Comparison of ENCODE assay signal across 8 cellular contexts in the genomic region with DNA sequence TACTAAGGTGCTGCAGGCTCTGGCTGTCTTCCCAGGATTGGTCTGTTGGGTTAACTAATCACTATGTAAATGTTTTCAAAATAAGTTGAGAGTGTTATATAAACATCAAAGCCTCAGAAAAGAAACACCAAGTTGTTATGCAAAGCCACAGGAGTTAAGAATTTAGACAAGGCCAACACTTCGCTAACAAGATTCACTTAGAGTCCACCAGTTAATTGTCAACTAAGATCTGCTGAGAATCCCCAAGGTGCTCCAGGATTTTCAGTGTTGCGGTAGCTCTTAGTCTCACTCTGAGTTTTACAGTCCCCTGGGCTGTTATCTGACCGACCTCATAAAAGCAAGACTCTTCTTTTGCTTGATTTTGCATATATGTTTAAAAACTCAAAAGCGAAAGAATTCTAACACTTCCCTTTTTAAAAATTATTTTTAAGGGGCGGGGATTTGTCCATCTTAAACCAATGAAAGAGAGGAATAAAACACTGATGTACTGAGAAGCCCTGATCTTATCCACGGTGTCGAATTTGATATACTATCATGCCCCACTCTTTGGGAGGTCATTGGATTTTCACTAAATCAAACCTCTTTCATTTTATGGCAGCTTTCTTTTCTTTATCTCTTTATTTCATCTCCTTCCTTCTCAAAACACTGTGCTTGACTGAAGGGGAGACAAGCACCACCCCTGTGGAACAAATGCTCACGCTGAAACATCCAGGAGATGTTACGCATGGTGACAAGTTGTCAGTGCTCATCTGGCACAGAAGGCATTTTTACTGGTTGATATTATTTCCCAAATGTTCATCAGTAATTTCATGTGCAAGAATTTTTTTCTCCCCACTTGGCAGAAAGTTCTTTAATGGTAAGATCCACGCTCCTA. TPM values are rescaled to one million over a fixed set of nuclear protein-coding genes. Genes with fewer than 3 reads are reported as not detected.
DNase-seq lines count a peak whose midpoint lies in the region; ATAC-seq, FAIRE-seq and TF ChIP-seq lines count a peak whose summit lies in the region.

No MANE protein-coding gene starts in this region.

- H3K4me3 ChIP-seq in pancreas = no peak overlapping the region

- H3K4me3 Mint-ChIP-seq in activated naive CD4-positive, alpha-beta T cell treated with anti-CD3 and anti-CD28 coated beads for 36 hours = peak overlapping the region; percentile 59
- H3K4me3 Mint-ChIP-seq in activated T-helper 2 cell treated with anti-CD3 and anti-CD28 coated beads, Interferon-gamma antibody, Interleukin-2, Interleukin-4, amounts not matched to agents 10 μg/mL and 5 μg/mL and 100 μg/mL, durations not matched to agents 14 hours and 24 hours and 36 hours (ENCODE audit: low read depth) = peak overlapping the region; percentile 69

- DNase-seq in activated naive CD4-positive, alpha-beta T cell treated with anti-CD3 and anti-CD28 coated beads for 36 hours = no peak
- no peak for DNase-seq in activated naive CD4-positive, alpha-beta T cell (lab: John Stamatoyannopoulos, UW)
- no peak for DNase-seq in activated T-helper 2 cell treated with anti-CD3 and anti-CD28 coated beads, Interferon-gamma antibody, Interleukin-2, Interleukin-4, amounts not matched to agents 10 μg/mL and 5 μg/mL and 100 μg/mL, durations not matched to agents 14 hours and 24 hours and 36 hours (ENCODE audit: low spot score)
- DNase-seq in pancreas (peak in 3 of 6 donors; percentile 26 to 42 (median 35)), hypothalamus (lab: John Stamatoyannopoulos, UW) (no peak), NCI-H524 (lab: John Stamatoyannopoulos, UW) (no peak), HTR-8/SVneo (ENCODE audit: insufficient read length, low spot score) (no peak)

- WGBS in pancreas, 2 donors = 56 to 62% methylated on average over 10 of the region's 10 CpGs

- H3K4me1 Mint-ChIP-seq in activated naive CD4-positive, alpha-beta T cell treated with anti-CD3 and anti-CD28 coated beads for 36 hours (ENCODE audit: low read depth) = peaks cover 90% of the 10 kb centered on the region
- peaks cover 72% of the 10 kb centered on the region for H3K4me1 Mint-ChIP-seq in activated T-helper 2 cell treated with anti-CD3 and anti-CD28 coated beads, Interferon-gamma antibody, Interleukin-2, Interleukin-4, amounts not matched to agents 10 μg/mL and 5 μg/mL and 100 μg/mL, durations not matched to agents 14 hours and 24 hours and 36 hours (ENCODE audit: low read depth)

- H3K9me3 Mint-ChIP-seq in activated naive CD4-positive, alpha-beta T cell treated with anti-CD3 and anti-CD28 coated beads for 36 hours = peaks cover 2% of the 10 kb centered on the region
- H3K9me3 Mint-ChIP-seq in activated T-helper 2 cell treated with anti-CD3 and anti-CD28 coated beads, Interferon-gamma antibody, Interleukin-2, Interleukin-4, amounts not matched to agents 10 μg/mL and 5 μg/mL and 100 μg/mL, durations not matched to agents 14 hours and 24 hours and 36 hours = no peaks in the 10 kb centered on the region

- ATAC-seq in HG02970 (IDR thresholded peaks at IDR 0.05; ENCODE audit: low FRiP score, unreplicated experiment) (peak; percentile 66), pancreas (peak; percentile 68 to 87 (median 78))

- H3K27ac ChIP-seq in pancreas = peak overlapping the region in 2 of 4 donors; percentile 25 to 45

- no peak for TF ChIP-seq CTCF in pancreas (IDR thresholded peaks at IDR 0.05)

- no peak for FAIRE-seq in pancreas (lab: Jason Lieb, UNC)
- no peak for FAIRE-seq in HTR-8/SVneo (lab: Jason Lieb, UNC)

- CTCF ChIA-PET in activated naive CD4-positive, alpha-beta T cell treated with anti-CD3 and anti-CD28 coated beads for 36 hours (lab: Charles Lee) = interaction anchor here (0.8 to 3.4 kb wide), 6 partner anchors 10 to 50 kb away, joined by 3 to 18 read pairs (median 6); no protein-coding TSS in a partner anchor

- peaks cover 0 to 16% (median 6%) of the 10 kb centered on the region in 3 donors for H3K4me1 ChIP-seq in pancreas

- intact Hi-C loops in activated naive CD4-positive, alpha-beta T cell treated with anti-CD3 and anti-CD28 coated beads for 36 hours (cut with micrococcal nuclease) = loop anchor here (2.0 to 10.0 kb wide), 5 partner anchors 37 to 959 kb away; a partner anchor contains a TSS
- intact Hi-C loops in activated T-helper 2 cell treated with anti-CD3 and anti-CD28 coated beads, Interferon-gamma antibody, Interleukin-2, Interleukin-4, amounts not matched to agents 10 μg/mL and 5 μg/mL and 100 μg/mL, durations not matched to agents 14 hours and 24 hours and 36 hours (cut with micrococcal nuclease) = loop anchor here (5.0 kb wide), 2 partner anchors 37 to 97 kb away; no protein-coding TSS in a partner anchor
- intact Hi-C loops in pancreas (cut with DNase I) = no loop called here

- no peaks in the 10 kb centered on the region for H3K27me3 ChIP-seq in pancreas

- H3K36me3 Mint-ChIP-seq in activated naive CD4-positive, alpha-beta T cell treated with anti-CD3 and anti-CD28 coated beads for 36 hours (ENCODE audit: low read depth) = peaks cover 28% of the 10 kb centered on the region
- H3K36me3 Mint-ChIP-seq in activated T-helper 2 cell treated with anti-CD3 and anti-CD28 coated beads, Interferon-gamma antibody, Interleukin-2, Interleukin-4, amounts not matched to agents 10 μg/mL and 5 μg/mL and 100 μg/mL, durations not matched to agents 14 hours and 24 hours and 36 hours (ENCODE audit: low read depth) = peaks cover 50% of the 10 kb centered on the region

- H3K36me3 ChIP-seq in pancreas = no peaks in the 10 kb centered on the region

- H3K9me3 ChIP-seq in pancreas = no peaks in the 10 kb centered on the region

- peak overlapping the region; percentile 73 for H3K27ac Mint-ChIP-seq in activated naive CD4-positive, alpha-beta T cell treated with anti-CD3 and anti-CD28 coated beads for 36 hours
- H3K27ac Mint-ChIP-seq in activated T-helper 2 cell treated with anti-CD3 and anti-CD28 coated beads, Interferon-gamma antibody, Interleukin-2, Interleukin-4, amounts not matched to agents 10 μg/mL and 5 μg/mL and 100 μg/mL, durations not matched to agents 14 hours and 24 hours and 36 hours = peak overlapping the region; percentile 77

- H3K27me3 Mint-ChIP-seq in activated naive CD4-positive, alpha-beta T cell treated with anti-CD3 and anti-CD28 coated beads for 36 hours (ENCODE audit: low read depth) = no peaks in the 10 kb centered on the region
- H3K27me3 Mint-ChIP-seq in activated T-helper 2 cell treated with anti-CD3 and anti-CD28 coated beads, Interferon-gamma antibody, Interleukin-2, Interleukin-4, amounts not matched to agents 10 μg/mL and 5 μg/mL and 100 μg/mL, durations not matched to agents 14 hours and 24 hours and 36 hours (ENCODE audit: low read depth) = peaks cover 1% of the 10 kb centered on the region

RNA-seq across cellular contexts. Expression of a gene that starts 7.0 kb away (rescaled TPM):
- 10 to 100 TPM; 56.9 to 57.9 TPM for total RNA-seq in activated naive CD4-positive, alpha-beta T cell treated with anti-CD3 and anti-CD28 coated beads for 36 hours
- total RNA-seq in activated T-helper 2 cell treated with anti-CD3 and anti-CD28 coated beads, Interferon-gamma antibody, Interleukin-2, Interleukin-4, amounts not matched to agents 10 μg/mL and 5 μg/mL and 100 μg/mL, durations not matched to agents 14 hours and 24 hours and 36 hours = 43.0 and 45.1 TPM in 2 replicates
- total RNA-seq in pancreas = 10 to 100 TPM in 2 of 6 donors, 1 to 10 TPM in 4; 7.1 to 17.9 (median 8.6) TPM
- 1 to 10 TPM; 3.1 to 3.7 TPM for polyA plus RNA-seq in pancreas

RNA-seq across cellular contexts. Expression of a gene that starts 47.9 kb away (rescaled TPM):
- total RNA-seq in activated naive CD4-positive, alpha-beta T cell treated with anti-CD3 and anti-CD28 coated beads for 36 hours = not detected
- not detected in 2 replicates for total RNA-seq in activated T-helper 2 cell treated with anti-CD3 and anti-CD28 coated beads, Interferon-gamma antibody, Interleukin-2, Interleukin-4, amounts not matched to agents 10 μg/mL and 5 μg/mL and 100 μg/mL, durations not matched to agents 14 hours and 24 hours and 36 hours
- total RNA-seq in pancreas = under 1 TPM in 1 of 6 donors, not detected in 5; 0.16 TPM
- polyA plus RNA-seq in pancreas = not detected

Comparison
In these comparisons a context has a peak if more than half of its experiments do, and no peak if none do; other contexts are left out.
1. intact Hi-C loops: an anchor here in activated naive CD4-positive, alpha-beta T cell treated with anti-CD3 and anti-CD28 coated beads for 36 hours (2.0 to 10.0 kb wide) and activated T-helper 2 cell treated with anti-CD3 and anti-CD28 coated beads, Interferon-gamma antibody, Interleukin-2, Interleukin-4, amounts not matched to agents 10 μg/mL and 5 μg/mL and 100 μg/mL, durations not matched to agents 14 hours and 24 hours and 36 hours (5.0 kb wide); none called in pancreas.